Comparison of ENCODE assay signal across 8 cellular contexts in the genomic region with DNA sequence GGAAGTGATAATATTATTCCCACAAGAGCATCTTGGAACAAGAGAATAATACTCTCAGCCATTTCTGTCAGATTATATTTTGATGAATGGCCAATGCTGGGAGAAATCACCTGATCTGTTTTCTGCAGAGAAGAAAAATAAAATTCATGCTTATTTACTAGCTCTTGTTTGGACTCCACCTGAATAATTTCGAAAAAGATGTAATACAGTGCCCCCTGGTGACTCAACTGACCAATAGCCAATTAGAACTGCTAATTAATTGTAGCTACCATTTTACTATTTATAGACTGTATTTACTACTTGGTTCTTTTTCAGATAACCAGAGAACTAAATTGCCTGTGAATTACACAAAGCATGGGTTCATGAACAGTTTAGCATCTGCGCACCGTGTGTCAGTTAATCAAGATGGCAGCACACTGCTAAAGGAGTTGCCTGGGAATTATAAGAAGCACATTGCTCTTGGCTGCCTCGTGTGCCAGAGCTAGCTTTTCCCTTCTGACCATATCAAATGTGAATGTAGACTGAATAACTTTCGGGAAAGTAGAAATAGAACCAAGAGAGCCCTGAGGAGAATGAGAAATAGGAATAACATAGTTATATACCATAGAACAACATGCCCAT.
DNase-seq lines count a peak whose midpoint lies in the region; ATAC-seq and TF ChIP-seq lines count a peak whose summit lies in the region.

No MANE protein-coding gene starts in this region.

- ATAC-seq in left lobe of liver, result peak; percentile 63
- no peak for ATAC-seq in HG03095 (IDR thresholded peaks at IDR 0.05; ENCODE audit: unreplicated experiment)

- no peaks in the 10 kb centered on the region for H3K9me3 ChIP-seq in HEK293 (ENCODE audit: control insufficient read depth, insufficient read depth, low read depth, low read length)

- TF ChIP-seq CTCF in HEK293 (tag by site-specific recombination; IDR thresholded peaks at IDR 0.05), result no peak

- POLR2A ChIA-PET in HEK293 (lab: Yijun Ruan, JAX), result no interaction called here

- no peak overlapping the region for H3K27ac ChIP-seq in HEK293 (ENCODE audit: extremely low read depth, low read depth, low read length)

- no peak overlapping the region for H3K4me3 ChIP-seq in HEK293 (ENCODE audit: low read depth, low read length)

- no peaks in the 10 kb centered on the region for H3K36me3 ChIP-seq in HEK293 (ENCODE audit: control insufficient read depth in 2 of 2, insufficient read depth in 1 of 2, low read length in 2 of 2)

- H3K4me1 ChIP-seq in HEK293 (ENCODE audit: control insufficient read depth, insufficient read depth, low read length), result no peaks in the 10 kb centered on the region

- DNase-seq in GM03348 (ENCODE audit: low spot score), result peak; percentile 36
- DNase-seq in NCI-H1694 treated with DMSO at 0.1 percent for 48 hours (lab: John Stamatoyannopoulos, UW), result peak; percentile 74
- peak; percentile 55 for DNase-seq in astrocyte of the hippocampus (ENCODE audit: low read depth, low spot score)
- no peak for DNase-seq in left lobe of liver (ENCODE audit: low spot score)
- DNase-seq in middle frontal gyrus (ENCODE audit: extremely low spot score, low spot score), result no peak
- DNase-seq in cerebellar nuclear complex (lab: John Stamatoyannopoulos, UW), result no peak

- CTCF ChIA-PET in HEK293 (lab: Yijun Ruan, JAX), result interaction anchor here (0.5 to 2.5 kb wide), 61 partner anchors 8 to 1140 kb away, joined by 3 to 51 read pairs (median 4); no protein-coding TSS in a partner anchor

TF ChIP-seq in HEK293, 187 proteins besides CTCF, POLR2A, EP300 and RAD21:
- TF ChIP-seq ZNF48 (tag by site-specific recombination; IDR thresholded peaks at IDR 0.05) (no peak), MYNN (tag by site-specific recombination; IDR thresholded peaks at IDR 0.05; ENCODE audit: borderline replicate concordance) (no peak), ZNF654 (tag by site-specific recombination; IDR thresholded peaks at IDR 0.05; ENCODE audit: low read depth) (peak; percentile 73)

Comparison
In these comparisons a context has a peak if more than half of its experiments do, and no peak if none do; other contexts are left out.
1. DNase-seq: peak in GM03348 (single experiment), NCI-H1694 treated with DMSO at 0.1 percent for 48 hours (single experiment) and astrocyte of the hippocampus (single experiment); none in left lobe of liver (single experiment), middle frontal gyrus (single experiment) and cerebellar nuclear complex (0 of 2).